20 cellular contexts compared by ENCODE assay signal in genomic region chr16:67565470-67566100, GRCh38. TPM values are rescaled to one million over a fixed set of nuclear protein-coding genes. Genes with fewer than 3 reads are reported as not detected.
DNase-seq lines count a peak whose midpoint lies in the region; ATAC-seq and TF ChIP-seq lines count a peak whose summit lies in the region.
"Had no signal": no experiment of that assay in that cellular context is flagged by ENCODE, and none has a peak within 500 bp of the region (broad histone marks: within the 10 kb centered on the region; RNA-seq: fewer than 3 reads in every experiment).

No MANE protein-coding gene starts in this region.

- H3K9me2 ChIP-seq in DOHH2 (replicated peaks; ENCODE audit: control insufficient read depth, low read length) (no peaks in the 10 kb centered on the region), PC-3 (replicated peaks; ENCODE audit: low read length) (no peaks in the 10 kb centered on the region)

- DNase-seq in CD14-positive monocyte (ENCODE audit: low spot score): no peak
- no peak for DNase-seq in PC-3
- DNase-seq in lower lobe of right lung: peak; percentile 12
- DNase-seq in immature natural killer cell: no peak
- no peak for DNase-seq in nephron progenitor cell
- no peak for DNase-seq in type B pancreatic cell (ENCODE audit: extremely low spot score, unreplicated experiment)
- DNase-seq: activated CD4-positive, alpha-beta T cell treated with anti-CD3 and anti-CD28 coated beads for 1 hour; activated gamma-delta T cell; brain microvascular endothelial cell; C1 segment of cervical spinal cord; dorsolateral prefrontal cortex; esophagus squamous epithelium; KBM-7; NCI-H510A; T-helper 1 cell had no signal

- no peaks in the 10 kb centered on the region for H3K9me3 Mint-ChIP-seq in CD14-positive monocyte
- H3K9me3 Mint-ChIP-seq in immature natural killer cell: no peaks in the 10 kb centered on the region
- H3K9me3 Mint-ChIP-seq in nephron progenitor cell: no peaks in the 10 kb centered on the region
- no peaks in the 10 kb centered on the region for H3K9me3 Mint-ChIP-seq in type B pancreatic cell

- H3K9me3 ChIP-seq in DOHH2 (ENCODE audit: control insufficient read depth, insufficient read depth, low read length) (no peaks in the 10 kb centered on the region), PC-3 (ENCODE audit: low read length) (no peaks in the 10 kb centered on the region), lower lobe of right lung (no peaks in the 10 kb centered on the region)
- H3K9me3 ChIP-seq: esophagus squamous epithelium, tibial nerve had no signal

- H3K4me3 ChIP-seq in DOHH2 (ENCODE audit: low read length): peak overlapping the region; percentile 96
- H3K4me3 ChIP-seq in PC-3 (ENCODE audit: low read length): no peak overlapping the region
- no peak overlapping the region for H3K4me3 ChIP-seq in lower lobe of right lung
- H3K4me3 ChIP-seq: esophagus squamous epithelium, hepatocyte, tibial nerve had no signal

- CTCF ChIA-PET in PC-3 (lab: Charles Lee): no interaction called here

- H4K20me1 ChIP-seq in DOHH2 (ENCODE audit: control insufficient read depth, insufficient read depth, low read depth, low read length) (no peaks in the 10 kb centered on the region), PC-3 (ENCODE audit: low read length) (peaks cover 23% of the 10 kb centered on the region)

- no TSS peak for BruUV-seq in PC-3 (replicated peaks; lab: Mats Ljungman, UMichigan)

- intact Hi-C loops in CD14-positive monocyte (cut with micrococcal nuclease) (loop anchor here in 1 of 2 donors (10.0 kb wide), 1 partner anchor 321 kb away; the partner anchor contains the start of genes FHOD1 and SLC9A5), PC-3 (cut with micrococcal nuclease) (no loop called here), lower lobe of right lung (cut with DNase I) (no loop called here)

- ATAC-seq in PC-3: no peak
- no peak for ATAC-seq in lower lobe of right lung
- ATAC-seq in HG03354 (IDR thresholded peaks at IDR 0.05; ENCODE audit: poor library complexity, severe bottlenecking, unreplicated experiment): no peak
- ATAC-seq: left lobe of liver had no signal

- H3K9ac ChIP-seq in PC-3 (ENCODE audit: low read length): no peak overlapping the region

- H3K27me3 Mint-ChIP-seq in CD14-positive monocyte (ENCODE audit: low read depth in 3 of 3) (peaks cover 0 to 2% (median 0%) of the 10 kb centered on the region in 3 donors), immature natural killer cell (ENCODE audit: low read depth in 3 of 3) (peaks cover 3 to 5% (median 3%) of the 10 kb centered on the region in 3 donors), nephron progenitor cell (ENCODE audit: low read depth, poor library complexity) (no peaks in the 10 kb centered on the region), type B pancreatic cell (no peaks in the 10 kb centered on the region)

- H3K36me3 Mint-ChIP-seq in CD14-positive monocyte (peaks cover 3 to 8% of the 10 kb centered on the region in 2 donors), immature natural killer cell (no peaks in the 10 kb centered on the region), nephron progenitor cell (ENCODE audit: low read depth) (peaks cover 11% of the 10 kb centered on the region), type B pancreatic cell (no peaks in the 10 kb centered on the region)

- peaks cover 39% of the 10 kb centered on the region for H3K4me1 ChIP-seq in DOHH2 (ENCODE audit: control insufficient read depth, low read length)
- peaks cover 17% of the 10 kb centered on the region for H3K4me1 ChIP-seq in PC-3 (ENCODE audit: insufficient read depth, low read length)
- peaks cover 44% of the 10 kb centered on the region for H3K4me1 ChIP-seq in lower lobe of right lung

- H3K4me1 Mint-ChIP-seq in CD14-positive monocyte (peaks cover 33% of the 10 kb centered on the region), immature natural killer cell (peaks cover 38 to 40% of the 10 kb centered on the region in 2 donors), nephron progenitor cell (peaks cover 29% of the 10 kb centered on the region), type B pancreatic cell (ENCODE audit: unreplicated experiment) (peaks cover 24% of the 10 kb centered on the region)

- POLR2A ChIA-PET in PC-3 (lab: Charles Lee; ENCODE audit: unreplicated experiment): interaction anchor here (0.7 kb wide), 1 partner anchor 10 kb away, joined by 13 read pairs; no protein-coding TSS in a partner anchor

- H3K4me3 Mint-ChIP-seq in CD14-positive monocyte (no peak overlapping the region), immature natural killer cell (peak overlapping the region in 1 of 5 donors; percentile 35), nephron progenitor cell (no peak overlapping the region), type B pancreatic cell (no peak overlapping the region)

- H3K27me3 ChIP-seq in DOHH2 (ENCODE audit: control insufficient read depth, low read length) (no peaks in the 10 kb centered on the region), PC-3 (ENCODE audit: low read length) (no peaks in the 10 kb centered on the region), lower lobe of right lung (ENCODE audit: low read depth) (no peaks in the 10 kb centered on the region)
- H3K27me3 ChIP-seq: brain microvascular endothelial cell, dorsolateral prefrontal cortex, esophagus squamous epithelium, hepatocyte, tibial nerve had no signal

- TF ChIP-seq CTCF in CD14-positive monocyte (IDR thresholded peaks at IDR 0.05) (no peak), DOHH2 (IDR thresholded peaks at IDR 0.05; ENCODE audit: low read depth, low read length, poor library complexity, severe bottlenecking) (no peak), PC-3 (conservative IDR thresholded peaks at IDR 0.05; ENCODE audit: low read depth, low read length) (no peak), lower lobe of right lung (IDR thresholded peaks at IDR 0.05) (no peak), nephron progenitor cell (IDR thresholded peaks at IDR 0.05) (no peak), type B pancreatic cell (conservative IDR thresholded peaks at IDR 0.05) (no peak)

- peaks cover 15% of the 10 kb centered on the region for H3F3A ChIP-seq in DOHH2 (ENCODE audit: control insufficient read depth, insufficient read depth)
- no peaks in the 10 kb centered on the region for H3F3A ChIP-seq in PC-3 (ENCODE audit: low read length, unreplicated experiment)

- H3K79me2 ChIP-seq in DOHH2 (ENCODE audit: control insufficient read depth, low read length): peaks cover 90% of the 10 kb centered on the region
- peaks cover 77% of the 10 kb centered on the region for H3K79me2 ChIP-seq in PC-3 (ENCODE audit: low read length)

- peaks cover 35% of the 10 kb centered on the region for H3K36me3 ChIP-seq in DOHH2 (ENCODE audit: control insufficient read depth, low read length)
- H3K36me3 ChIP-seq in PC-3 (ENCODE audit: low read depth, low read length): no peaks in the 10 kb centered on the region
- no peaks in the 10 kb centered on the region for H3K36me3 ChIP-seq in lower lobe of right lung
- H3K36me3 ChIP-seq: brain microvascular endothelial cell, esophagus squamous epithelium, tibial nerve had no signal

- H3K4me2 ChIP-seq in DOHH2 (ENCODE audit: low read length) (peak overlapping the region; percentile 83), PC-3 (ENCODE audit: low read length) (peak overlapping the region; percentile 91; the same call in 1 of the 2 replicates)

- no peak overlapping the region for H2AFZ ChIP-seq in PC-3 (ENCODE audit: low read length)
- H2AFZ ChIP-seq: hepatocyte had no signal

- H3K27ac ChIP-seq in DOHH2 (ENCODE audit: low read depth, low read length): peak overlapping the region; percentile 96
- H3K27ac ChIP-seq in PC-3 (ENCODE audit: low read length): no peak overlapping the region
- no peak overlapping the region for H3K27ac ChIP-seq in lower lobe of right lung
- H3K27ac ChIP-seq: brain microvascular endothelial cell, dorsolateral prefrontal cortex, tibial nerve had no signal

- peak overlapping the region in 4 of 7 donors; percentile 8 to 85 (median 56) for H3K27ac Mint-ChIP-seq in CD14-positive monocyte
- H3K27ac Mint-ChIP-seq in immature natural killer cell: peak overlapping the region in 2 of 6 donors; percentile 22 to 24
- no peak overlapping the region for H3K27ac Mint-ChIP-seq in nephron progenitor cell
- no peak overlapping the region for H3K27ac Mint-ChIP-seq in type B pancreatic cell

RNA-seq across cellular contexts. Expression of gene CTCF, which starts 3.3 kb away (rescaled TPM):
- polyA plus RNA-seq in CD14-positive monocyte: 10 to 100 TPM in 1 of 2 donors, 1 to 10 TPM in 1; 8.4 to 17.7 TPM
- 30.3 and 34.7 TPM in 2 replicates for total RNA-seq in PC-3 (2014; rRNA removed)
- 36.2 TPM for total RNA-seq in lower lobe of right lung
- polyA plus RNA-seq in immature natural killer cell: 10 to 100 TPM; 24.8 to 60.4 (median 28.4) TPM
- total RNA-seq in type B pancreatic cell (ENCODE audit: low replicate concordance): 48.4 and 57.8 TPM in 2 replicates

RNA-seq across cellular contexts. Expression of gene RIPOR1, which starts 37.0 kb away (rescaled TPM):
- polyA plus RNA-seq in CD14-positive monocyte (10 to 100 TPM in 1 of 2 donors, 1 to 10 TPM in 1; 8.6 to 17.5 TPM), immature natural killer cell (1 to 10 TPM; 2.0 to 7.5 (median 3.3) TPM)
- total RNA-seq in PC-3 (2014; rRNA removed) (14.8 and 30.8 TPM in 2 replicates), lower lobe of right lung (112 TPM), type B pancreatic cell (ENCODE audit: low replicate concordance) (38.5 and 43.1 TPM in 2 replicates)

Comparison
In these comparisons a context has a peak if more than half of its experiments do, and no peak if none do; other contexts are left out.
1. H3K27ac Mint-ChIP-seq: peak in CD14-positive monocyte (4 of 7); none in nephron progenitor cell (single experiment) and type B pancreatic cell (single experiment).